Comparison of ENCODE assay signal across 6 cellular contexts in the genomic region with DNA sequence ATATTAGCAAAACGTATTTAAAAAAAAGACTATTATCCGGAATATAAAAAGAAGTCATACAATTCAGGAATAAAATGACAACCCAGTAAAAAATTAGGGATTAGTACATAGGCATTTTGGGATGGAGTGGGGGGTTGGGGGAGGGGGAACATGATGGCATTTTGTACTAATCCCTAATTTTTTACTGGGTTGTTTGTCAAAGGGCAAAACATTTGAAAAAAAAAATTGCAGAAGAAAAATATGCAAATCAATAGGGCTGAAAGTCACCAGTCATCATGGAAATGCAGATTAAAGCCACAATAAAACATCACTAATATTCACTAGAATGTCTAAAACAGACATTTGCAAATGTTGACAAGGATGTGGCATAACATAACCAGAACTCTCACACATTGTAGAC.
"Had no signal": no experiment of that assay in that cellular context is flagged by ENCODE, and none has a peak within 500 bp of the region (broad histone marks: within the 10 kb centered on the region; RNA-seq: fewer than 3 reads in every experiment).

No MANE protein-coding gene starts in this region.

- H3K9ac ChIP-seq: KMS-11 had no signal

- H3K4me2 ChIP-seq: KMS-11 had no signal

- DNase-seq: IMR-90, KBM-7, KG1 had no signal

- FAIRE-seq: HTR-8/SVneo had no signal

- H3K27ac ChIP-seq: HL-60, KMS-11 had no signal
